30 cellular contexts compared by ENCODE assay signal in the genomic region with DNA sequence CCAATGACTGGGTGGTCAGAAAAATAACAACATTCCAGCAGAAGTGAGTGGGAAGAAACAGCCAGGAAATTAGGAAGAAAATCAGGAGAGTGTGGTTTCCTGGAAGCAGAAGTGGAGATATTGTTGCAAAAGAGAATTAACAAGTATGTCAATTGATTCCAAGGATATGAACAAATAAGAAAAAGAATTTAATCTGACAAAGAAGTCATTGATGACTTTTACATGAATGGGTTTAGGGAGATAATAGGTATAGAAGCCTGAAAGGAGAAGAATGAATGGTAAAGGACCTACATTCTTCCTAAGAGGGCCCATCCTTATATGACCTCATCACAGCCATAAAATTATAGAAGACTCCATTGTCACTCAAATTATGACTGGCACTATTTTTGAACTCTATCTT.
"Had no signal": no experiment of that assay in that cellular context is flagged by ENCODE, and none has a peak within 500 bp of the region (broad histone marks: within the 10 kb centered on the region; RNA-seq: fewer than 3 reads in every experiment).

No MANE protein-coding gene starts in this region.

- H3K9me3 ChIP-seq: gastroesophageal sphincter, lower lobe of right lung, mucosa of descending colon, prostate gland, right atrium auricular region, suprapubic skin, transverse colon, upper lobe of right lung, vagina had no signal

- H3K27me3 ChIP-seq: gastroesophageal sphincter, heart right ventricle, right atrium auricular region, suprapubic skin, transverse colon, upper lobe of right lung, vagina had no signal

- FAIRE-seq: colon, keratinocyte had no signal

- H3K4me2 ChIP-seq: smooth muscle cell had no signal

- H3K36me3 Mint-ChIP-seq: mesothelial cell of epicardium, naive B cell had no signal

- H3K4me1 Mint-ChIP-seq: naive B cell; stimulated activated naive CD8-positive, alpha-beta T cell treated with anti-CD3 and anti-CD28 coated beads, Interleukin-15, amount 100 ng/mL, for 72 hours had no signal

- DNase-seq: dorsolateral prefrontal cortex; effector CD4-positive, alpha-beta T cell; glutamatergic neuron; heart right ventricle; hypothalamus; left ventricle myocardium superior; lower lobe of right lung; mucosa of descending colon; naive B cell; nucleus accumbens; stimulated activated CD4-positive, alpha-beta T cell treated with anti-CD3 and anti-CD28 coated beads, Interleukin-12 subunit alpha, Interleukin-12 subunit beta, amount 100 ng/mL, for 4 hours; stimulated activated CD4-positive, alpha-beta T cell treated with anti-CD3 and anti-CD28 coated beads, Interleukin-1b, Interleukin-23, amount 100 ng/mL, for 48 hours; stimulated activated CD4-positive, alpha-beta T cell treated with anti-CD3 and anti-CD28 coated beads, Interleukin-4, amount 100 ng/mL, for 1 hour; stimulated activated CD8-positive, alpha-beta memory T cell treated with anti-CD3 and anti-CD28 coated beads, Interleukin-4, amount 100 ng/mL, for 48 hours; stimulated activated naive CD4-positive, alpha-beta T cell; stimulated activated naive CD8-positive, alpha-beta T cell treated with anti-CD3 and anti-CD28 coated beads, Interleukin-15, amount 100 ng/mL, for 72 hours; transverse colon; upper lobe of right lung had no signal

- H3K27me3 Mint-ChIP-seq: naive B cell; natural killer cell treated with Interleukin-12 subunit alpha and Interleukin-12 subunit beta and Interleukin-15 and Interleukin-18, amount 100 ng/mL, for 72 hours; stimulated activated naive CD8-positive, alpha-beta T cell treated with anti-CD3 and anti-CD28 coated beads, Interleukin-15, amount 100 ng/mL, for 72 hours had no signal

- H3K4me3 Mint-ChIP-seq: mesothelial cell of epicardium; naive B cell; natural killer cell treated with Interleukin-12 subunit alpha and Interleukin-12 subunit beta and Interleukin-15 and Interleukin-18, amount 100 ng/mL, for 72 hours; neural crest cell; stimulated activated naive CD8-positive, alpha-beta T cell treated with anti-CD3 and anti-CD28 coated beads, Interleukin-15, amount 100 ng/mL, for 72 hours had no signal

- H3K36me3 ChIP-seq: gastroesophageal sphincter, heart right ventricle, lower lobe of right lung, prostate gland, right atrium auricular region, suprapubic skin, transverse colon, upper lobe of right lung, vagina had no signal

- H3K9me3 Mint-ChIP-seq: neural crest cell had no signal

- H3K4me1 ChIP-seq: heart right ventricle, lower lobe of right lung, prostate gland, right atrium auricular region, suprapubic skin, transverse colon, upper lobe of right lung, vagina had no signal

- H3K27ac Mint-ChIP-seq: mesothelial cell of epicardium; naive B cell; natural killer cell treated with Interleukin-12 subunit alpha and Interleukin-12 subunit beta and Interleukin-15 and Interleukin-18, amount 100 ng/mL, for 72 hours; stimulated activated naive CD8-positive, alpha-beta T cell treated with anti-CD3 and anti-CD28 coated beads, Interleukin-15, amount 100 ng/mL, for 72 hours had no signal

- H3K27ac ChIP-seq: dorsolateral prefrontal cortex, gastroesophageal sphincter, heart right ventricle, lower lobe of right lung, prostate gland, right atrium auricular region, suprapubic skin, transverse colon, upper lobe of right lung, vagina had no signal

- H3K4me3 ChIP-seq: dorsolateral prefrontal cortex, gastroesophageal sphincter, heart right ventricle, lower lobe of right lung, mucosa of descending colon, prostate gland, right atrium auricular region, smooth muscle cell, suprapubic skin, transverse colon, upper lobe of right lung, vagina had no signal

- ATAC-seq: gastroesophageal sphincter; heart right ventricle; left ventricle myocardium superior; lower lobe of right lung; mucosa of descending colon; natural killer cell treated with Interleukin-12 subunit alpha and Interleukin-12 subunit beta and Interleukin-15 and Interleukin-18, amount 100 ng/mL, for 72 hours; sciatic nerve; stimulated activated naive CD8-positive, alpha-beta T cell treated with anti-CD3 and anti-CD28 coated beads, Interleukin-15, amount 100 ng/mL, for 72 hours; upper lobe of right lung had no signal
